Comparison of ENCODE assay signal across 17 cellular contexts in genomic region chr11:839280-839623, GRCh38. TPM values are rescaled to one million over a fixed set of nuclear protein-coding genes. Genes with fewer than 3 reads are reported as not detected.
DNase-seq lines count a peak whose midpoint lies in the region; ATAC-seq and TF ChIP-seq lines count a peak whose summit lies in the region.
"Had no signal": no experiment of that assay in that cellular context is flagged by ENCODE, and none has a peak within 500 bp of the region (broad histone marks: within the 10 kb centered on the region; RNA-seq: fewer than 3 reads in every experiment).

No MANE protein-coding gene starts in this region.

- H3K9me3 ChIP-seq in Panc1 (ENCODE audit: control insufficient read depth, insufficient read depth, low read depth, low read length) (no peaks in the 10 kb centered on the region), esophagus muscularis mucosa (no peaks in the 10 kb centered on the region), stomach (no peaks in the 10 kb centered on the region)
- H3K9me3 ChIP-seq: BE2C, SJCRH30 had no signal

- WGBS in esophagus muscularis mucosa: 90% methylated on average over 5 of the region's 5 CpGs
- WGBS in stomach, 5 donors: 78 to 100% (median 88%) methylated on average over 2 to 5 of the region's 5 CpGs

- in situ Hi-C loops in Panc1 (cut with HindIII; ENCODE audit: low pct_unique_long_range_greater_than_20kb, low sequenced_read_pairs): no loop called here

- no TSS peak for BruUV-seq in Panc1 (replicated peaks; lab: Mats Ljungman, UMichigan)

- H3K4me1 ChIP-seq in Panc1 (ENCODE audit: control insufficient read depth, insufficient read depth, low read length) (peaks cover 71% of the 10 kb centered on the region), esophagus muscularis mucosa (peaks cover 60 to 91% (median 81%) of the 10 kb centered on the region in 4 donors), stomach (peaks cover 63 to 92% (median 89%) of the 10 kb centered on the region in 4 donors)
- H3K4me1 ChIP-seq: BE2C had no signal

- H3K27me3 ChIP-seq in Panc1 (ENCODE audit: control insufficient read depth, insufficient read depth, low read length): no peaks in the 10 kb centered on the region
- no peaks in the 10 kb centered on the region for H3K27me3 ChIP-seq in esophagus muscularis mucosa
- H3K27me3 ChIP-seq in stomach: no peaks in the 10 kb centered on the region
- H3K27me3 ChIP-seq: BE2C, SJCRH30 had no signal

- TF ChIP-seq POLR2A in GM15510 (IDR thresholded peaks at IDR 0.05; ENCODE audit: borderline replicate concordance, extremely low read depth, insufficient read length): peak; percentile 17
- TF ChIP-seq POLR2A in esophagus muscularis mucosa (IDR thresholded peaks at IDR 0.05; ENCODE audit: low read depth): no peak
- no peak for TF ChIP-seq POLR2A in stomach (IDR thresholded peaks at IDR 0.05)

- ATAC-seq in Panc1: no peak
- no peak for ATAC-seq in GM21825 (IDR thresholded peaks at IDR 0.05; ENCODE audit: unreplicated experiment)
- ATAC-seq in HG02970 (IDR thresholded peaks at IDR 0.05; ENCODE audit: low FRiP score, unreplicated experiment): no peak
- ATAC-seq: stimulated activated naive B cell treated with anti-CD40 and anti-IgM and Interleukin-4, amounts not matched to agents 10 μg/mL and 1 μg/mL and 100 μg/mL, for 72 hours; T-helper 17 cell had no signal

- no peak overlapping the region; a peak in 1 of 4 replicates for H3K4me3 ChIP-seq in Panc1 (ENCODE audit: low read depth in 2 of 2, low read length in 2 of 2)
- no peak overlapping the region for H3K4me3 ChIP-seq in esophagus muscularis mucosa
- no peak overlapping the region for H3K4me3 ChIP-seq in stomach
- H3K4me3 ChIP-seq: lung, SJCRH30 had no signal

- TF ChIP-seq CTCF in Panc1 (IDR thresholded peaks at IDR 0.05): no peak
- no peak for TF ChIP-seq CTCF in esophagus muscularis mucosa (IDR thresholded peaks at IDR 0.05)
- no peak for TF ChIP-seq CTCF in stomach (IDR thresholded peaks at IDR 0.05)

- H3K36me3 ChIP-seq in Panc1 (ENCODE audit: control insufficient read depth, insufficient read depth, low read length) (peaks cover 5% of the 10 kb centered on the region; the same call in 1 of the 2 replicates), esophagus muscularis mucosa (peaks cover 35 to 56% (median 53%) of the 10 kb centered on the region in 4 donors), stomach (peaks cover 41 to 55% (median 50%) of the 10 kb centered on the region in 4 donors)

- DNase-seq in Panc1 (ENCODE audit: low read depth, low spot score) (no peak), esophagus muscularis mucosa (ENCODE audit: extremely low spot score) (no peak), stomach (no peak), NCI-H1092 (lab: John Stamatoyannopoulos, UW) (no peak)
- DNase-seq: activated CD8-positive, alpha-beta memory T cell treated with anti-CD3 and anti-CD28 coated beads, Interleukin-2, amount 50 U/mL, for 4 hours; BE2C; NCI-H187 treated with DMSO at 0.1 percent for 48 hours; NCI-H774; OCI-M1; stimulated activated naive B cell treated with anti-CD40 and anti-IgM and Interleukin-4, amounts not matched to agents 10 μg/mL and 1 μg/mL and 100 μg/mL, for 72 hours; T-helper 17 cell had no signal

- CTCF ChIA-PET in Panc1 (lab: Charles Lee): interaction anchor here (1.3 kb wide), 1 partner anchor 19 kb away, joined by 3 read pairs; no protein-coding TSS in a partner anchor

- peak overlapping the region; percentile 92 for H3K27ac ChIP-seq in Panc1 (ENCODE audit: low read length)
- H3K27ac ChIP-seq in esophagus muscularis mucosa (replicated peaks in 1 of 4): peak overlapping the region in 3 of 4 donors; percentile 19 to 39 (median 31)
- peak overlapping the region in 4 of 5 donors; percentile 26 to 98 (median 74) for H3K27ac ChIP-seq in stomach
- H3K27ac ChIP-seq: parathyroid adenoma, SJCRH30 had no signal

- intact Hi-C loops in Panc1 (cut with micrococcal nuclease; ENCODE audit: unreplicated experiment): no loop called here
- intact Hi-C loops in esophagus muscularis mucosa (cut with DNase I): no loop called here
- intact Hi-C loops in stomach (cut with DNase I; ENCODE audit: low total_unique reads): no loop called here

- POLR2A ChIA-PET in Panc1 (lab: Charles Lee): no interaction called here

- TF ChIP-seq EP300 in esophagus muscularis mucosa (IDR thresholded peaks at IDR 0.05) (no peak), stomach (IDR thresholded peaks at IDR 0.05) (no peak)

RNA-seq across cellular contexts. Expression of gene POLR2L, which starts 3.1 kb away (rescaled TPM):
- total RNA-seq in Panc1 (2021; ENCODE audit: unreplicated experiment) (673 TPM), esophagus muscularis mucosa (100 to 1,000 TPM in 2 of 4 donors, 10 to 100 TPM in 2; 71.4 to 189 (median 92.3) TPM), stomach (100 to 1,000 TPM in 1 of 5 donors, 10 to 100 TPM in 4; 13.8 to 407 (median 63.4) TPM)
- 2,061 TPM for polyA plus RNA-seq in Panc1 (2012; ENCODE audit: insufficient read length)
- 100 to 1,000 TPM; 130 to 160 (median 152) TPM for polyA plus RNA-seq in stomach

RNA-seq across cellular contexts. Expression of gene TSPAN4, which starts 3.4 kb away (rescaled TPM):
- total RNA-seq in Panc1 (2021; ENCODE audit: unreplicated experiment): 187 TPM
- polyA plus RNA-seq in Panc1 (2012; ENCODE audit: insufficient read length): 257 TPM
- total RNA-seq in esophagus muscularis mucosa: 100 to 1,000 TPM in 3 of 4 donors, 10 to 100 TPM in 1; 81.4 to 156 (median 129) TPM
- total RNA-seq in stomach: 100 to 1,000 TPM in 1 of 5 donors, 10 to 100 TPM in 4; 20.5 to 116 (median 29.7) TPM
- polyA plus RNA-seq in stomach: 10 to 100 TPM; 10.5 to 29.8 (median 26.4) TPM

RNA-seq across cellular contexts. Expression of gene CD151, which starts 6.5 kb away (rescaled TPM):
- total RNA-seq in Panc1 (2021; ENCODE audit: unreplicated experiment): 680 TPM
- 1,015 TPM for polyA plus RNA-seq in Panc1 (2012; ENCODE audit: insufficient read length)
- 100 to 1,000 TPM; 219 to 730 (median 352) TPM for total RNA-seq in esophagus muscularis mucosa
- total RNA-seq in stomach: 100 to 1,000 TPM; 103 to 293 (median 157) TPM
- polyA plus RNA-seq in stomach: 100 to 1,000 TPM in 2 of 3 donors, 10 to 100 TPM in 1; 66.7 to 262 (median 206) TPM

RNA-seq across cellular contexts. Expression of gene CRACR2B, which starts 11.5 kb away (rescaled TPM):
- total RNA-seq in Panc1 (2021; ENCODE audit: unreplicated experiment) (132 TPM), esophagus muscularis mucosa (1 to 10 TPM; 5.3 to 8.4 (median 7.0) TPM), stomach (100 to 1,000 TPM in 4 of 5 donors, 10 to 100 TPM in 1; 12.7 to 556 (median 165) TPM)
- 167 TPM for polyA plus RNA-seq in Panc1 (2012; ENCODE audit: insufficient read length)
- polyA plus RNA-seq in stomach: 100 to 1,000 TPM; 105 to 133 (median 119) TPM

RNA-seq across cellular contexts. Expression of gene PNPLA2, which starts 20.5 kb away (rescaled TPM):
- total RNA-seq in Panc1 (2021; ENCODE audit: unreplicated experiment) (244 TPM), esophagus muscularis mucosa (100 to 1,000 TPM in 1 of 4 donors, 10 to 100 TPM in 3; 62.8 to 107 (median 77.6) TPM), stomach (100 to 1,000 TPM in 3 of 5 donors, 10 to 100 TPM in 2; 33.4 to 385 (median 139) TPM)
- 377 TPM for polyA plus RNA-seq in Panc1 (2012; ENCODE audit: insufficient read length)
- 10 to 100 TPM; 41.7 to 85.1 (median 77.8) TPM for polyA plus RNA-seq in stomach

Comparison
In these comparisons a context has a peak if more than half of its experiments do, and no peak if none do; other contexts are left out.
1. H3K27ac ChIP-seq: peak in every context shown above with its lines; median percentile 92 in Panc1; 74 in stomach; 31 in esophagus muscularis mucosa.